In the genomic region with DNA sequence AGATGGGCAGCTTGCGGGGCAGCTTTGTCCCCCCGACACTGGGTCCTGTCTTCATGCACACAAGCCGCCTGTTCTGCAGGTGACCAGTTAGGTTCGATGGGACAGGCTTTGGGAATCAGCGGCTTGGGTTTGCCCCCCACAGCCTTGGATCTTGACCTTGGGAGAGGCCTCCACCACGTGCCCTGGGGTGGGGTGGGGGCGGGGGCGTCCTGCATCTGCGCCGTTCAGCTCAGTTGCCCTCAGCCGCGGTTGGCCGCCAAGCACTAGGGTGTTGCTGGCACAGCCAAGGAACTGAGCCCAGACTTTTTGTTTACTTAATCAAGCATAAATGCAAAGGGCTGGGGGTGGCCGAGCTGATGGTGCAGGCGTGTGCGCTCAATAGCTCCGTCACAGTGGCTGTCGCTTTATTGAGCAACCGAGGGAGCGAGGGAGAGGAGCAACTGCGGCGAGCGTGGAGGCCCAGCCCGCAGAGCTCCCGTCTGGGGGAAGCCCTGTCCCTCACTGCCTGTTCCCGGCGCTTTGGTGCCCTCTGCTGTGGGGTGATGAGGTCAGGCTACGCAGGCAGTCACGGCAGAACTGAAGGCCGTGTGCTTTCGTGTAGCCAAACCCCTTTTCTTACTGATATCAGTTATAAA, we compare ENCODE assay signal across 1 cellular context.
TF ChIP-seq lines count a peak whose summit lies in the region.

No MANE protein-coding gene starts in this region.

TF ChIP-seq in HepG2, 621 proteins besides CTCF, POLR2A, EP300 and RAD21 (continued from another document and continues in another):
- TF ChIP-seq, protein P1, sequence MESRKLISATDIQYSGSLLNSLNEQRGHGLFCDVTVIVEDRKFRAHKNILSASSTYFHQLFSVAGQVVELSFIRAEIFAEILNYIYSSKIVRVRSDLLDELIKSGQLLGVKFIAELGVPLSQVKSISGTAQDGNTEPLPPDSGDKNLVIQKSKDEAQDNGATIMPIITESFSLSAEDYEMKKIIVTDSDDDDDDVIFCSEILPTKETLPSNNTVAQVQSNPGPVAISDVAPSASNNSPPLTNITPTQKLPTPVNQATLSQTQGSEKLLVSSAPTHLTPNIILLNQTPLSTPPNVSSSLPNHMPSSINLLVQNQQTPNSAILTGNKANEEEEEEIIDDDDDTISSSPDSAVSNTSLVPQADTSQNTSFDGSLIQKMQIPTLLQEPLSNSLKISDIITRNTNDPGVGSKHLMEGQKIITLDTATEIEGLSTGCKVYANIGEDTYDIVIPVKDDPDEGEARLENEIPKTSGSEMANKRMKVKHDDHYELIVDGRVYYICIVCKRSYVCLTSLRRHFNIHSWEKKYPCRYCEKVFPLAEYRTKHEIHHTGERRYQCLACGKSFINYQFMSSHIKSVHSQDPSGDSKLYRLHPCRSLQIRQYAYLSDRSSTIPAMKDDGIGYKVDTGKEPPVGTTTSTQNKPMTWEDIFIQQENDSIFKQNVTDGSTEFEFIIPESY (CRISPR knock-in tag; IDR thresholded peaks at IDR 0.05) = peak; percentile 7; the same call in 1 of the 2 replicates
- TF ChIP-seq ZNF557 (CRISPR knock-in tag; IDR thresholded peaks at IDR 0.05) (no peak), ZNF230 (CRISPR knock-in tag; IDR thresholded peaks at IDR 0.05) (no peak), ZFP36L2 (CRISPR knock-in tag; IDR thresholded peaks at IDR 0.05) (no peak), SP4 (CRISPR knock-in tag; IDR thresholded peaks at IDR 0.05) (no peak), CAMTA2 (CRISPR knock-in tag; IDR thresholded peaks at IDR 0.05; ENCODE audit: borderline replicate concordance) (0 out of 2 replicates have a peak, but pooled peaks have one; percentile 7), TAF15 (IDR thresholded peaks at IDR 0.05; ENCODE audit: low read depth, low read length, poor library complexity, severe bottlenecking) (no peak), MED8 (CRISPR knock-in tag; IDR thresholded peaks at IDR 0.05; ENCODE audit: insufficient replicate concordance) (no peak), PPARG (CRISPR knock-in tag; conservative IDR thresholded peaks at IDR 0.05) (no peak), SP140L (CRISPR knock-in tag; IDR thresholded peaks at IDR 0.05; ENCODE audit: borderline replicate concordance) (no peak), CREM (IDR thresholded peaks at IDR 0.05) (peak; percentile 38; the same call in 1 of the 2 replicates), CREM (CRISPR knock-in tag; IDR thresholded peaks at IDR 0.05) (no peak), ZNF501 (CRISPR knock-in tag; IDR thresholded peaks at IDR 0.05) (no peak), ZSCAN29 (CRISPR knock-in tag; conservative IDR thresholded peaks at IDR 0.05) (no peak), TBX2 (CRISPR knock-in tag; IDR thresholded peaks at IDR 0.05; ENCODE audit: borderline replicate concordance) (no peak), ZNF460 (CRISPR knock-in tag; IDR thresholded peaks at IDR 0.05; ENCODE audit: borderline replicate concordance) (no peak), ZNF24 (IDR thresholded peaks at IDR 0.05) (no peak), ZC3H13 (CRISPR knock-in tag; IDR thresholded peaks at IDR 0.05) (no peak), NFYB (CRISPR knock-in tag; IDR thresholded peaks at IDR 0.05) (no peak), ZNF468 (CRISPR knock-in tag; IDR thresholded peaks at IDR 0.05) (no peak), ZNF484 (CRISPR knock-in tag; IDR thresholded peaks at IDR 0.05; ENCODE audit: borderline replicate concordance, low read depth) (no peak), ZNF138 (CRISPR knock-in tag; IDR thresholded peaks at IDR 0.05; ENCODE audit: low read depth) (0 out of 2 replicates have a peak, but pooled peaks have one; percentile 3), ZNF451 (CRISPR knock-in tag; IDR thresholded peaks at IDR 0.05) (no peak), ZNF891 (CRISPR knock-in tag; IDR thresholded peaks at IDR 0.05) (no peak), WIZ (CRISPR knock-in tag; IDR thresholded peaks at IDR 0.05) (no peak), ZFP1 (CRISPR knock-in tag; IDR thresholded peaks at IDR 0.05) (no peak), RCOR2 (CRISPR knock-in tag; IDR thresholded peaks at IDR 0.05) (no peak), BHLHE40 (IDR thresholded peaks at IDR 0.05; ENCODE audit: low read length) (no peak), ZFY (CRISPR knock-in tag; IDR thresholded peaks at IDR 0.05) (peak; percentile 59; the same call in 1 of the 2 replicates), SIX1 (CRISPR knock-in tag; IDR thresholded peaks at IDR 0.05; ENCODE audit: borderline replicate concordance) (no peak), MAFK (conservative IDR thresholded peaks at IDR 0.05 in 1 of 2, IDR thresholded peaks at IDR 0.05 in 1 of 2; ENCODE audit: low read length in 2 of 2) (no peak)
- TF ChIP-seq, protein P2, sequence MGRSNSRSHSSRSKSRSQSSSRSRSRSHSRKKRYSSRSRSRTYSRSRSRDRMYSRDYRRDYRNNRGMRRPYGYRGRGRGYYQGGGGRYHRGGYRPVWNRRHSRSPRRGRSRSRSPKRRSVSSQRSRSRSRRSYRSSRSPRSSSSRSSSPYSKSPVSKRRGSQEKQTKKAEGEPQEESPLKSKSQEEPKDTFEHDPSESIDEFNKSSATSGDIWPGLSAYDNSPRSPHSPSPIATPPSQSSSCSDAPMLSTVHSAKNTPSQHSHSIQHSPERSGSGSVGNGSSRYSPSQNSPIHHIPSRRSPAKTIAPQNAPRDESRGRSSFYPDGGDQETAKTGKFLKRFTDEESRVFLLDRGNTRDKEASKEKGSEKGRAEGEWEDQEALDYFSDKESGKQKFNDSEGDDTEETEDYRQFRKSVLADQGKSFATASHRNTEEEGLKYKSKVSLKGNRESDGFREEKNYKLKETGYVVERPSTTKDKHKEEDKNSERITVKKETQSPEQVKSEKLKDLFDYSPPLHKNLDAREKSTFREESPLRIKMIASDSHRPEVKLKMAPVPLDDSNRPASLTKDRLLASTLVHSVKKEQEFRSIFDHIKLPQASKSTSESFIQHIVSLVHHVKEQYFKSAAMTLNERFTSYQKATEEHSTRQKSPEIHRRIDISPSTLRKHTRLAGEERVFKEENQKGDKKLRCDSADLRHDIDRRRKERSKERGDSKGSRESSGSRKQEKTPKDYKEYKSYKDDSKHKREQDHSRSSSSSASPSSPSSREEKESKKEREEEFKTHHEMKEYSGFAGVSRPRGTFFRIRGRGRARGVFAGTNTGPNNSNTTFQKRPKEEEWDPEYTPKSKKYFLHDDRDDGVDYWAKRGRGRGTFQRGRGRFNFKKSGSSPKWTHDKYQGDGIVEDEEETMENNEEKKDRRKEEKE (IDR thresholded peaks at IDR 0.05) = no peak
- TF ChIP-seq, protein P3, sequence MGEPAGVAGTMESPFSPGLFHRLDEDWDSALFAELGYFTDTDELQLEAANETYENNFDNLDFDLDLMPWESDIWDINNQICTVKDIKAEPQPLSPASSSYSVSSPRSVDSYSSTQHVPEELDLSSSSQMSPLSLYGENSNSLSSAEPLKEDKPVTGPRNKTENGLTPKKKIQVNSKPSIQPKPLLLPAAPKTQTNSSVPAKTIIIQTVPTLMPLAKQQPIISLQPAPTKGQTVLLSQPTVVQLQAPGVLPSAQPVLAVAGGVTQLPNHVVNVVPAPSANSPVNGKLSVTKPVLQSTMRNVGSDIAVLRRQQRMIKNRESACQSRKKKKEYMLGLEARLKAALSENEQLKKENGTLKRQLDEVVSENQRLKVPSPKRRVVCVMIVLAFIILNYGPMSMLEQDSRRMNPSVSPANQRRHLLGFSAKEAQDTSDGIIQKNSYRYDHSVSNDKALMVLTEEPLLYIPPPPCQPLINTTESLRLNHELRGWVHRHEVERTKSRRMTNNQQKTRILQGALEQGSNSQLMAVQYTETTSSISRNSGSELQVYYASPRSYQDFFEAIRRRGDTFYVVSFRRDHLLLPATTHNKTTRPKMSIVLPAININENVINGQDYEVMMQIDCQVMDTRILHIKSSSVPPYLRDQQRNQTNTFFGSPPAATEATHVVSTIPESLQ (CRISPR knock-in tag; conservative IDR thresholded peaks at IDR 0.05) = no peak
- TF ChIP-seq, protein P4, sequence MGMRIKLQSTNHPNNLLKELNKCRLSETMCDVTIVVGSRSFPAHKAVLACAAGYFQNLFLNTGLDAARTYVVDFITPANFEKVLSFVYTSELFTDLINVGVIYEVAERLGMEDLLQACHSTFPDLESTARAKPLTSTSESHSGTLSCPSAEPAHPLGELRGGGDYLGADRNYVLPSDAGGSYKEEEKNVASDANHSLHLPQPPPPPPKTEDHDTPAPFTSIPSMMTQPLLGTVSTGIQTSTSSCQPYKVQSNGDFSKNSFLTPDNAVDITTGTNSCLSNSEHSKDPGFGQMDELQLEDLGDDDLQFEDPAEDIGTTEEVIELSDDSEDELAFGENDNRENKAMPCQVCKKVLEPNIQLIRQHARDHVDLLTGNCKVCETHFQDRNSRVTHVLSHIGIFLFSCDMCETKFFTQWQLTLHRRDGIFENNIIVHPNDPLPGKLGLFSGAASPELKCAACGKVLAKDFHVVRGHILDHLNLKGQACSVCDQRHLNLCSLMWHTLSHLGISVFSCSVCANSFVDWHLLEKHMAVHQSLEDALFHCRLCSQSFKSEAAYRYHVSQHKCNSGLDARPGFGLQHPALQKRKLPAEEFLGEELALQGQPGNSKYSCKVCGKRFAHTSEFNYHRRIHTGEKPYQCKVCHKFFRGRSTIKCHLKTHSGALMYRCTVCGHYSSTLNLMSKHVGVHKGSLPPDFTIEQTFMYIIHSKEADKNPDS (CRISPR knock-in tag; IDR thresholded peaks at IDR 0.05) = no peak
- TF ChIP-seq, protein P5, sequence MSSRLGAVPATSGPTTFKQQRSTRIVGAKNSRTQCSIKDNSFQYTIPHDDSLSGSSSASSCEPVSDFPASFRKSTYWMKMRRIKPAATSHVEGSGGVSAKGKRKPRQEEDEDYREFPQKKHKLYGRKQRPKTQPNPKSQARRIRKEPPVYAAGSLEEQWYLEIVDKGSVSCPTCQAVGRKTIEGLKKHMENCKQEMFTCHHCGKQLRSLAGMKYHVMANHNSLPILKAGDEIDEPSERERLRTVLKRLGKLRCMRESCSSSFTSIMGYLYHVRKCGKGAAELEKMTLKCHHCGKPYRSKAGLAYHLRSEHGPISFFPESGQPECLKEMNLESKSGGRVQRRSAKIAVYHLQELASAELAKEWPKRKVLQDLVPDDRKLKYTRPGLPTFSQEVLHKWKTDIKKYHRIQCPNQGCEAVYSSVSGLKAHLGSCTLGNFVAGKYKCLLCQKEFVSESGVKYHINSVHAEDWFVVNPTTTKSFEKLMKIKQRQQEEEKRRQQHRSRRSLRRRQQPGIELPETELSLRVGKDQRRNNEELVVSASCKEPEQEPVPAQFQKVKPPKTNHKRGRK (CRISPR knock-in tag; IDR thresholded peaks at IDR 0.05) = no peak
- TF ChIP-seq, protein P6, sequence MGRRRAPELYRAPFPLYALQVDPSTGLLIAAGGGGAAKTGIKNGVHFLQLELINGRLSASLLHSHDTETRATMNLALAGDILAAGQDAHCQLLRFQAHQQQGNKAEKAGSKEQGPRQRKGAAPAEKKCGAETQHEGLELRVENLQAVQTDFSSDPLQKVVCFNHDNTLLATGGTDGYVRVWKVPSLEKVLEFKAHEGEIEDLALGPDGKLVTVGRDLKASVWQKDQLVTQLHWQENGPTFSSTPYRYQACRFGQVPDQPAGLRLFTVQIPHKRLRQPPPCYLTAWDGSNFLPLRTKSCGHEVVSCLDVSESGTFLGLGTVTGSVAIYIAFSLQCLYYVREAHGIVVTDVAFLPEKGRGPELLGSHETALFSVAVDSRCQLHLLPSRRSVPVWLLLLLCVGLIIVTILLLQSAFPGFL (CRISPR knock-in tag; IDR thresholded peaks at IDR 0.05) = no peak
- TF ChIP-seq, protein P7, sequence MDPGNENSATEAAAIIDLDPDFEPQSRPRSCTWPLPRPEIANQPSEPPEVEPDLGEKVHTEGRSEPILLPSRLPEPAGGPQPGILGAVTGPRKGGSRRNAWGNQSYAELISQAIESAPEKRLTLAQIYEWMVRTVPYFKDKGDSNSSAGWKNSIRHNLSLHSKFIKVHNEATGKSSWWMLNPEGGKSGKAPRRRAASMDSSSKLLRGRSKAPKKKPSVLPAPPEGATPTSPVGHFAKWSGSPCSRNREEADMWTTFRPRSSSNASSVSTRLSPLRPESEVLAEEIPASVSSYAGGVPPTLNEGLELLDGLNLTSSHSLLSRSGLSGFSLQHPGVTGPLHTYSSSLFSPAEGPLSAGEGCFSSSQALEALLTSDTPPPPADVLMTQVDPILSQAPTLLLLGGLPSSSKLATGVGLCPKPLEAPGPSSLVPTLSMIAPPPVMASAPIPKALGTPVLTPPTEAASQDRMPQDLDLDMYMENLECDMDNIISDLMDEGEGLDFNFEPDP (CRISPR knock-in tag; conservative IDR thresholded peaks at IDR 0.05) = 0 out of 2 replicates have a peak, but pooled peaks have one; percentile 53
- TF ChIP-seq, protein P8, sequence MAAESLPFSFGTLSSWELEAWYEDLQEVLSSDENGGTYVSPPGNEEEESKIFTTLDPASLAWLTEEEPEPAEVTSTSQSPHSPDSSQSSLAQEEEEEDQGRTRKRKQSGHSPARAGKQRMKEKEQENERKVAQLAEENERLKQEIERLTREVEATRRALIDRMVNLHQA (CRISPR knock-in tag; IDR thresholded peaks at IDR 0.05) = no peak
- TF ChIP-seq, protein P9, sequence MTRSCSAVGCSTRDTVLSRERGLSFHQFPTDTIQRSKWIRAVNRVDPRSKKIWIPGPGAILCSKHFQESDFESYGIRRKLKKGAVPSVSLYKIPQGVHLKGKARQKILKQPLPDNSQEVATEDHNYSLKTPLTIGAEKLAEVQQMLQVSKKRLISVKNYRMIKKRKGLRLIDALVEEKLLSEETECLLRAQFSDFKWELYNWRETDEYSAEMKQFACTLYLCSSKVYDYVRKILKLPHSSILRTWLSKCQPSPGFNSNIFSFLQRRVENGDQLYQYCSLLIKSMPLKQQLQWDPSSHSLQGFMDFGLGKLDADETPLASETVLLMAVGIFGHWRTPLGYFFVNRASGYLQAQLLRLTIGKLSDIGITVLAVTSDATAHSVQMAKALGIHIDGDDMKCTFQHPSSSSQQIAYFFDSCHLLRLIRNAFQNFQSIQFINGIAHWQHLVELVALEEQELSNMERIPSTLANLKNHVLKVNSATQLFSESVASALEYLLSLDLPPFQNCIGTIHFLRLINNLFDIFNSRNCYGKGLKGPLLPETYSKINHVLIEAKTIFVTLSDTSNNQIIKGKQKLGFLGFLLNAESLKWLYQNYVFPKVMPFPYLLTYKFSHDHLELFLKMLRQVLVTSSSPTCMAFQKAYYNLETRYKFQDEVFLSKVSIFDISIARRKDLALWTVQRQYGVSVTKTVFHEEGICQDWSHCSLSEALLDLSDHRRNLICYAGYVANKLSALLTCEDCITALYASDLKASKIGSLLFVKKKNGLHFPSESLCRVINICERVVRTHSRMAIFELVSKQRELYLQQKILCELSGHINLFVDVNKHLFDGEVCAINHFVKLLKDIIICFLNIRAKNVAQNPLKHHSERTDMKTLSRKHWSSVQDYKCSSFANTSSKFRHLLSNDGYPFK (CRISPR knock-in tag; IDR thresholded peaks at IDR 0.05; ENCODE audit: borderline replicate concordance) = no peak
- TF ChIP-seq, protein P10, sequence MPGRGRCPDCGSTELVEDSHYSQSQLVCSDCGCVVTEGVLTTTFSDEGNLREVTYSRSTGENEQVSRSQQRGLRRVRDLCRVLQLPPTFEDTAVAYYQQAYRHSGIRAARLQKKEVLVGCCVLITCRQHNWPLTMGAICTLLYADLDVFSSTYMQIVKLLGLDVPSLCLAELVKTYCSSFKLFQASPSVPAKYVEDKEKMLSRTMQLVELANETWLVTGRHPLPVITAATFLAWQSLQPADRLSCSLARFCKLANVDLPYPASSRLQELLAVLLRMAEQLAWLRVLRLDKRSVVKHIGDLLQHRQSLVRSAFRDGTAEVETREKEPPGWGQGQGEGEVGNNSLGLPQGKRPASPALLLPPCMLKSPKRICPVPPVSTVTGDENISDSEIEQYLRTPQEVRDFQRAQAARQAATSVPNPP (CRISPR knock-in tag; IDR thresholded peaks at IDR 0.05) = no peak
